In the genomic region with DNA sequence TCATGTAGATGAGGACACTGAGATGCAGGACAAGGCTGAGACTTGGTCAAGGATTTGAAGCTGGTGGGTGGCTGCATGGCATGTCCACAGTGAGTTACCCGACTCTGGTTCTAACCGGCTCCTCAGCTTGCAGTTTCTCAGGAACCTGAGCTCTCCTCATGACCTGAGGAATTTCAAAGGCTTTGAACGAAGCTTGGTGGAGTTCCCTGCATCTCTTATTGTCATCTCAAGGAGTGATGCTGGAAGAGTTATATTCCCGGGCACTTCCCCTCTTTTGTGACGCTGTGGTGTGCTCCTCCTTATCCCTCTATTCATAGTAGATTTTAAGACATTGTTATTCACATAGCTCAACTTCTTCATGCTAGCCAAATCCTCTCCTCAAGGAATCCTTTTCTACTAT, we compare ENCODE assay signal across 21 cellular contexts.
"Had no signal": no experiment of that assay in that cellular context is flagged by ENCODE, and none has a peak within 500 bp of the region (broad histone marks: within the 10 kb centered on the region; RNA-seq: fewer than 3 reads in every experiment).

No MANE protein-coding gene starts in this region.

- H3K9ac ChIP-seq: SK-N-SH had no signal

- H3K9me2 ChIP-seq: SK-N-SH had no signal

- DNase-seq: activated CD4-positive, alpha-beta T cell treated with anti-CD3 and anti-CD28 coated beads for 4 hours; activated CD8-positive, alpha-beta memory T cell treated with anti-CD3 and anti-CD28 coated beads, Interleukin-2, amount 50 U/mL, for 4 hours; activated CD8-positive, alpha-beta T cell treated with anti-CD3 and anti-CD28 coated beads for 36 hours; activated gamma-delta T cell treated with Interleukin-2 at 50 U/mL for 16 hours; activated naive CD4-positive, alpha-beta T cell treated with anti-CD3 and anti-CD28 coated beads, Interleukin-2, amount 10 ng/mL, durations not matched to agents 7 days and 5 days; activated naive CD8-positive, alpha-beta T cell treated with anti-CD3 and anti-CD28 coated beads for 36 hours; activated T-cell treated with anti-CD3 and anti-CD28 coated beads, Interleukin-2, amount 50 U/mL, for 72 hours; brain microvascular endothelial cell; NCI-H1048; NCI-H1694; NCI-H2029; NCI-H2107; NCI-H2171 treated with DMSO at 0.1 percent for 48 hours; NCI-H526; Right ventricle myocardium superior; SJCRH30; SK-N-SH; T-helper 1 cell had no signal

- H3K27ac ChIP-seq: brain microvascular endothelial cell, cardiac muscle cell, RWPE1, SJCRH30, VCaP had no signal

- H3K36me3 ChIP-seq: brain microvascular endothelial cell, cardiac muscle cell, SJCRH30 had no signal

- H3K27me3 ChIP-seq: brain microvascular endothelial cell, cardiac muscle cell had no signal

- H3K4me1 ChIP-seq: SJCRH30 had no signal

- H3K9me3 ChIP-seq: SJCRH30, SK-N-SH had no signal

- H3K4me2 ChIP-seq: SK-N-SH had no signal

- H3K4me3 ChIP-seq: cardiac muscle cell, SJCRH30 had no signal
